Comparison of ENCODE assay signal across 1 cellular context in the genomic region with DNA sequence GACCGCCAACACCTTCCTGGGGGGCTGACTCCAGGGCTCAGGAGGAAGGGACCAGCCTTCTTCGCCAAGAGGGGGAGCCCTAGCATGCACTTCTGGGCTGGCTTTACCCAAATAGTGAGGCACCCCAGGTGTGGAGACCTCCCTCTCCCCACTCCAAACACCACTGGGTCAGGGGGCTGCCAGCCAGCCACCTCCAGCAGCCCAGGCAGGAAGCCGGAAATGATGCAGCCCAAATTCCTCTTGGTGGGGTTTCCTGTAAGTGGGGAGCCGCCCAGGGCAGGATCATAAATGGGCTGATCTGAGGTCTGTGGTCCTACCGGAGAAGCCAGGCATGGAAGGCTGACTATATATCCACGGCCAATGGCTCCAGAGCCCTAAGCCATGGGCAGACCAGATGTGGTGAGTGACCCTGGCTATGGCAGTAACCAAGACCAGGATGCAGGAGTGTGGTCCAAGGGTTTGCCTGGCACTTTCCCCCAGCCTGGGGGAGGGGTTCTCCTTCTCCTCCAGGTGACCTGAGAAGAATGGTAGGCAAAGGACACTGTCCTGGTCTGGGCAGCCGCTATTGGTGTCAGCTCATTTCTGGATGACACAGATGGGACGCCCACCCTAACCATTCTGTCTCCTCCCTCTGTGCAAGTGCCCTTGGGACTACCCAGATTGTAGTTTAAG.
TF ChIP-seq lines count a peak whose summit lies in the region.

No MANE protein-coding gene starts in this region.

TF ChIP-seq in H1, 55 proteins besides CTCF, POLR2A, EP300 and RAD21:
- TF ChIP-seq CREB1 (IDR thresholded peaks at IDR 0.05) (no peak), ZNF274 (IDR thresholded peaks at IDR 0.05; ENCODE audit: borderline replicate concordance, extremely low read depth, low read length) (no peak), KDM4A (IDR thresholded peaks at IDR 0.05; ENCODE audit: low read depth, low read length, severe bottlenecking) (no peak), SIX5 (IDR thresholded peaks at IDR 0.05; ENCODE audit: low read depth, low read length) (no peak), KDM5A (IDR thresholded peaks at IDR 0.05; ENCODE audit: low read length) (no peak)
